ENCODE assay signal across 6 cellular contexts in genomic region chr3:152650923-152651322, GRCh38.
DNase-seq lines count a peak whose midpoint lies in the region; ATAC-seq and TF ChIP-seq lines count a peak whose summit lies in the region.
"Not testable (repeated sequence)": the region's sequence is repeated elsewhere in the genome, so short reads cannot be mapped to it uniquely, and the experiment has no call there.

No MANE protein-coding gene starts in this region.

- H3K9me3 ChIP-seq in body of pancreas, right lobe of liver: not testable (repeated sequence)

- intact Hi-C loops in body of pancreas (cut with DNase I); right lobe of liver (cut with DNase I): not testable (repeated sequence)
- intact Hi-C loops in dorsolateral prefrontal cortex (cut with DNase I), result loop anchor here in 1 of 2 donors (10.0 kb wide), 1 partner anchor 76 kb away; no protein-coding TSS in a partner anchor

- peak; percentile 6 for DNase-seq in amniotic epithelial cell (ENCODE audit: low read depth)
- DNase-seq in body of pancreas; dorsolateral prefrontal cortex; left lobe of liver (ENCODE audit: low spot score): not testable (repeated sequence)
- peak in 1 of 3 donors; percentile 46 for DNase-seq in right lobe of liver

- H3K27me3 ChIP-seq in body of pancreas, dorsolateral prefrontal cortex, right lobe of liver: not testable (repeated sequence)

- 67 to 81% methylated on average over 4 of the region's 4 CpGs for WGBS in body of pancreas, 2 donors
- 27% methylated on average over 4 of the region's 4 CpGs for WGBS in right lobe of liver (ENCODE audit: insufficient coverage, low coverage, low lambda C conversion rate, missing lambda C conversion rate)

- not testable (repeated sequence) for H3K36me3 ChIP-seq in body of pancreas (replicated peaks in 1 of 2; ENCODE audit: insufficient read depth in 1 of 2, low read depth in 2 of 2); right lobe of liver

- TF ChIP-seq CTCF in body of pancreas (IDR thresholded peaks at IDR 0.05); dorsolateral prefrontal cortex (IDR thresholded peaks at IDR 0.05 in 54 of 56, conservative IDR thresholded peaks at IDR 0.05 in 2 of 56; ENCODE audit: low read depth in 1 of 56, partially characterized antibody in 56 of 56); right lobe of liver (IDR thresholded peaks at IDR 0.05): not testable (repeated sequence)

- not testable (repeated sequence) for ATAC-seq in body of pancreas
- ATAC-seq in left lobe of liver (peak; percentile 48), right lobe of liver (peak; percentile 50 to 68 (median 58))

- not testable (repeated sequence) for H3K4me3 ChIP-seq in body of pancreas, right lobe of liver
- H3K4me3 ChIP-seq in dorsolateral prefrontal cortex, result peak overlapping the region in 56 of 59 donors; percentile 1 to 70 (median 44)

- TF ChIP-seq POLR2A in body of pancreas (IDR thresholded peaks at IDR 0.05); right lobe of liver (IDR thresholded peaks at IDR 0.05): not testable (repeated sequence)

- H3K27ac ChIP-seq in body of pancreas (peak overlapping the region in 3 of 4 donors; percentile 30 to 62 (median 37)), dorsolateral prefrontal cortex (peak overlapping the region; percentile 20 to 95 (median 87)), right lobe of liver (peak overlapping the region in 1 of 3 donors; percentile 42), temporal lobe (ENCODE audit: low read depth, low read length) (peak overlapping the region; percentile 82)

- not testable (repeated sequence) for H3K4me1 ChIP-seq in body of pancreas
- H3K4me1 ChIP-seq in right lobe of liver, result peaks cover 0 to 18% (median 7%) of the 10 kb centered on the region in 4 donors
